ENCODE assay signal across 15 cellular contexts in the genomic region with DNA sequence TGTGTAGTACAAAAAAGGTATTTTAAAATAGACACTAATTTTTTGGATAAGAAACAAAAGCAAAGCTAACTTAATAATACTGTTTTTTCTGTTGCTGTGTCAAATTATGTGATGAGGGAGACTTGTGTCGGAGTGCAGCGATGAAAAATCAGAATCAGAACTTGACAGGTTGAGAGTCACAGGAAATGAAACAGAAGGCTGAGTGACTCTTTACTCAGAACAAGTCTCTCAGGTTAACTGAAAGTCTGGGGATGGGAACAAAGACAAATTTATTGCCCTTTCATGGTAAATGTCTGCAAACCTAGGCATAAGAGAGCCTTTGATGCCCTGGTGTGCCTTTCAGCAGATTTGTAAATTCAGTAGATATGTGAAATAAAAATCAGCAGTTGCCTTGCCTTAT.
"Had no signal": no experiment of that assay in that cellular context is flagged by ENCODE, and none has a peak within 500 bp of the region (broad histone marks: within the 10 kb centered on the region; RNA-seq: fewer than 3 reads in every experiment).

No MANE protein-coding gene starts in this region.

- H3K36me3 ChIP-seq: esophagus muscularis mucosa, gastroesophageal sphincter, heart right ventricle, left ventricle myocardium inferior, uterus had no signal

- H3K9me3 ChIP-seq: esophagus muscularis mucosa, gastroesophageal sphincter, heart right ventricle, left ventricle myocardium inferior, psoas muscle, tibial nerve, uterus had no signal

- DNase-seq: activated CD4-positive, alpha-beta T cell treated with anti-CD3 and anti-CD28 coated beads for 1 hour; activated effector memory CD4-positive, alpha-beta T cell treated with anti-CD3 and anti-CD28 coated beads, Interleukin-2, amount 50 U/mL, for 16 hours; activated T-cell treated with anti-CD3 and anti-CD28 coated beads, Interleukin-2, amount 50 U/mL, for 72 hours; effector CD4-positive, alpha-beta T cell; heart right ventricle; left ventricle myocardium inferior; mammary epithelial cell; psoas muscle; right cardiac atrium; stimulated activated naive CD8-positive, alpha-beta T cell treated with anti-CD3 and anti-CD28 coated beads, Interleukin-15, Interleukin-2, amounts not matched to agents 100 U/mL and 50 U/mL, for 24 hours; uterus had no signal

- H3K4me3 ChIP-seq: esophagus muscularis mucosa, gastroesophageal sphincter, heart right ventricle, left ventricle myocardium inferior, psoas muscle, tibial nerve, uterus had no signal

- H3K4me1 ChIP-seq: esophagus muscularis mucosa, gastroesophageal sphincter, heart right ventricle, left ventricle myocardium inferior, psoas muscle, uterus had no signal

- H3K27me3 ChIP-seq: esophagus muscularis mucosa, gastroesophageal sphincter, heart right ventricle, tibial nerve, uterus had no signal

- H3K27ac ChIP-seq: esophagus muscularis mucosa, gastroesophageal sphincter, heart right ventricle, left ventricle myocardium inferior, psoas muscle, tibial nerve, uterus, VCaP had no signal

- ATAC-seq: activated T-cell treated with anti-CD3 and anti-CD28 coated beads, Interleukin-2, amount 50 U/mL, for 72 hours; gastroesophageal sphincter; heart right ventricle; psoas muscle; right cardiac atrium; stimulated activated naive CD8-positive, alpha-beta T cell treated with anti-CD3 and anti-CD28 coated beads, Interleukin-15, Interleukin-2, amounts not matched to agents 100 U/mL and 50 U/mL, for 24 hours had no signal
